ENCODE assay signal across 19 cellular contexts in the genomic region with DNA sequence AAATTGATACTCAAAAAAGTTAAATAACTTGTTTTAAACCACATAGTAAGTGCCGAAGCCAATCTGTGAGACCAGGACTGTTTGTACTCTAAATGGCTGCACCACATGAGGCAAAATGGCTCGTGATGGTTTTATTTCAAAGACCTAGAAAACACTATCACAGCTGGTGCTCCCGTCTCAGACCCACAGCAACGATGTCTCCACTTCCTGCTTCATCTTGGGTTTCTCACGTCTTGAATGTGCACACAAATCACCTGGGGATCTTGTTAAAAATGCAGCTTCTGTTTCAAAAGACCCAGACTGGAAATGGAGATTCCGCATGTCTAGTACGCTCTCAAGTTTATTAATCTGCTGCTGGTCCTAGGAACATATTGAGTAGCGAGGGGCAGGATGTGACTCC. TPM values are rescaled to one million over a fixed set of nuclear protein-coding genes. Genes with fewer than 3 reads are reported as not detected.
DNase-seq lines count a peak whose midpoint lies in the region; ATAC-seq and TF ChIP-seq lines count a peak whose summit lies in the region.
"Had no signal": no experiment of that assay in that cellular context is flagged by ENCODE, and none has a peak within 500 bp of the region (broad histone marks: within the 10 kb centered on the region; RNA-seq: fewer than 3 reads in every experiment).

No MANE protein-coding gene starts in this region.

- peak overlapping the region; percentile 63 for H3K4me3 ChIP-seq in thymus (ENCODE audit: low read length)
- H3K4me3 ChIP-seq: A549, right atrium auricular region had no signal

- H3K36me3 ChIP-seq in thymus (ENCODE audit: control insufficient read depth, insufficient read depth), result peaks cover 16% of the 10 kb centered on the region
- H3K36me3 ChIP-seq: right atrium auricular region had no signal

- H3K27ac ChIP-seq in thymus (ENCODE audit: low read depth), result peak overlapping the region; percentile 96
- H3K27ac ChIP-seq: A549, right atrium auricular region had no signal

- TF ChIP-seq CTCF in activated CD8-positive, alpha-beta T cell treated with anti-CD3 and anti-CD28 coated beads for 36 hours (IDR thresholded peaks at IDR 0.05), result no peak

- POLR2A ChIA-PET in activated CD8-positive, alpha-beta T cell treated with anti-CD3 and anti-CD28 coated beads for 36 hours (lab: Charles Lee), result interaction anchor here (0.7 to 7.3 kb wide), 18 partner anchors 8 to 136 kb away, joined by 3 to 73 read pairs (median 5); a partner anchor contains a TSS

- no peaks in the 10 kb centered on the region for H3K27me3 ChIP-seq in thymus (ENCODE audit: control insufficient read depth, insufficient read depth)
- H3K27me3 ChIP-seq: right atrium auricular region had no signal

- DNase-seq in activated T-cell treated with anti-CD3 and anti-CD28 coated beads for 1 hour (ENCODE audit: low read depth), result peak; percentile 27
- DNase-seq in activated T-cell treated with anti-CD3 and anti-CD28 coated beads for 4 hours, result no peak
- peak; percentile 59 for DNase-seq in activated CD8-positive, alpha-beta T cell treated with anti-CD3 and anti-CD28 coated beads for 36 hours
- peak in 1 of 2 donors; percentile 52 for DNase-seq in central memory CD8-positive, alpha-beta T cell (ENCODE audit: low spot score in 2 of 2)
- no peak for DNase-seq in HCEC 1CT
- no peak for DNase-seq in NCI-H82 (lab: John Stamatoyannopoulos, UW)
- DNase-seq: activated B cell treated with CpG ODN at 0.5 μM for 24 hours, anterior cingulate cortex, dermis blood vessel endothelial cell, foreskin fibroblast, NCI-H1436 treated with DMSO at 0.1 percent for 48 hours, NCI-H524, SIG-M5, trophoblast cell had no signal

- peaks cover 61% of the 10 kb centered on the region for H3K4me1 Mint-ChIP-seq in activated CD8-positive, alpha-beta T cell treated with anti-CD3 and anti-CD28 coated beads for 36 hours (ENCODE audit: low read depth)
- H3K4me1 Mint-ChIP-seq in central memory CD8-positive, alpha-beta T cell, result peaks cover 67% of the 10 kb centered on the region

- H3K36me3 Mint-ChIP-seq in activated CD8-positive, alpha-beta T cell treated with anti-CD3 and anti-CD28 coated beads for 36 hours (ENCODE audit: low read depth), result peaks cover 55% of the 10 kb centered on the region
- peaks cover 45% of the 10 kb centered on the region for H3K36me3 Mint-ChIP-seq in central memory CD8-positive, alpha-beta T cell (ENCODE audit: insufficient read depth)

- peaks cover 30% of the 10 kb centered on the region for H3K4me1 ChIP-seq in thymus (ENCODE audit: control insufficient read depth, insufficient read depth, low read length)
- H3K4me1 ChIP-seq: A549, right atrium auricular region had no signal

- WGBS in thymus, result 14% methylated on average over 8 of the region's 8 CpGs

- peak overlapping the region; percentile 99 for H3K27ac Mint-ChIP-seq in activated CD8-positive, alpha-beta T cell treated with anti-CD3 and anti-CD28 coated beads for 36 hours
- H3K27ac Mint-ChIP-seq in central memory CD8-positive, alpha-beta T cell (ENCODE audit: low read depth), result peak overlapping the region; percentile 98
- H3K27ac Mint-ChIP-seq: activated B cell treated with CpG ODN at 0.5 μM for 24 hours had no signal

- peak overlapping the region; percentile 96 for H3K4me3 Mint-ChIP-seq in activated CD8-positive, alpha-beta T cell treated with anti-CD3 and anti-CD28 coated beads for 36 hours
- H3K4me3 Mint-ChIP-seq in central memory CD8-positive, alpha-beta T cell, result peak overlapping the region; percentile 97
- H3K4me3 Mint-ChIP-seq: activated B cell treated with CpG ODN at 0.5 μM for 24 hours had no signal

- H3K9me3 Mint-ChIP-seq in activated CD8-positive, alpha-beta T cell treated with anti-CD3 and anti-CD28 coated beads for 36 hours, result peaks cover 2% of the 10 kb centered on the region
- H3K9me3 Mint-ChIP-seq in central memory CD8-positive, alpha-beta T cell, result no peaks in the 10 kb centered on the region
- H3K9me3 Mint-ChIP-seq: activated B cell treated with CpG ODN at 0.5 μM for 24 hours had no signal

- CTCF ChIA-PET in activated CD8-positive, alpha-beta T cell treated with anti-CD3 and anti-CD28 coated beads for 36 hours (lab: Charles Lee), result interaction anchor here (0.6 to 12.3 kb wide), 9 partner anchors 10 to 135 kb away, joined by 3 to 86 read pairs (median 5); a partner anchor contains a TSS

- H3K27me3 Mint-ChIP-seq in activated CD8-positive, alpha-beta T cell treated with anti-CD3 and anti-CD28 coated beads for 36 hours, result no peaks in the 10 kb centered on the region
- no peaks in the 10 kb centered on the region for H3K27me3 Mint-ChIP-seq in central memory CD8-positive, alpha-beta T cell

- ATAC-seq in activated CD8-positive, alpha-beta T cell treated with anti-CD3 and anti-CD28 coated beads for 36 hours, result no peak
- ATAC-seq in central memory CD8-positive, alpha-beta T cell (replicated peaks; ENCODE audit: extremely low read depth, poor library complexity, severe bottlenecking), result peak; percentile 71
- ATAC-seq in HG02610 (IDR thresholded peaks at IDR 0.05; ENCODE audit: unreplicated experiment), result no peak
- ATAC-seq: A549, HCT116 had no signal

- no peaks in the 10 kb centered on the region for H3K9me3 ChIP-seq in thymus (ENCODE audit: control insufficient read depth)
- H3K9me3 ChIP-seq: A549, right atrium auricular region had no signal

- intact Hi-C loops in activated CD8-positive, alpha-beta T cell treated with anti-CD3 and anti-CD28 coated beads for 36 hours (cut with micrococcal nuclease), result loop anchor here (2.0 to 5.0 kb wide), 3 partner anchors 39 to 103 kb away; a partner anchor contains a TSS

RNA-seq across cellular contexts. Expression of a gene that starts 1.2 kb away (rescaled TPM):
- 100 to 1,000 TPM; 372 to 387 TPM for total RNA-seq in activated CD8-positive, alpha-beta T cell treated with anti-CD3 and anti-CD28 coated beads for 36 hours
- polyA plus RNA-seq in thymus, result 328 TPM
- total RNA-seq: dermis blood vessel endothelial cell had no signal
- polyA plus RNA-seq: A549 had no signal

RNA-seq across cellular contexts. Expression of a gene that starts 36.8 kb away (rescaled TPM):
- 100 to 1,000 TPM; 316 to 325 TPM for total RNA-seq in activated CD8-positive, alpha-beta T cell treated with anti-CD3 and anti-CD28 coated beads for 36 hours
- polyA plus RNA-seq in thymus, result 501 TPM
- total RNA-seq: dermis blood vessel endothelial cell had no signal
- polyA plus RNA-seq: A549 had no signal

RNA-seq across cellular contexts. Expression of a gene that starts 38.4 kb away (rescaled TPM):
- total RNA-seq in activated CD8-positive, alpha-beta T cell treated with anti-CD3 and anti-CD28 coated beads for 36 hours, result 100 to 1,000 TPM; 116 to 118 TPM
- polyA plus RNA-seq in thymus, result 32.0 TPM
- total RNA-seq: activated B cell treated with CpG ODN at 0.5 μM for 24 hours, dermis blood vessel endothelial cell had no signal
- polyA plus RNA-seq: A549 had no signal

RNA-seq across cellular contexts. Expression of a gene that starts 41.6 kb away (rescaled TPM):
- total RNA-seq in activated CD8-positive, alpha-beta T cell treated with anti-CD3 and anti-CD28 coated beads for 36 hours, result 10 to 100 TPM; 26.2 to 31.0 TPM
- polyA plus RNA-seq in thymus, result 47.7 TPM
- total RNA-seq: activated B cell treated with CpG ODN at 0.5 μM for 24 hours had no signal

RNA-seq across cellular contexts. Expression of a gene that starts 53.6 kb away (rescaled TPM):
- total RNA-seq in activated CD8-positive, alpha-beta T cell treated with anti-CD3 and anti-CD28 coated beads for 36 hours, result 10 to 100 TPM; 51.1 to 51.7 TPM
- polyA plus RNA-seq in thymus, result 7.0 TPM

Comparison
In these comparisons a context has a peak if more than half of its experiments do, and no peak if none do; other contexts are left out.
1. DNase-seq: peak in activated T-cell treated with anti-CD3 and anti-CD28 coated beads for 1 hour (single experiment) and activated CD8-positive, alpha-beta T cell treated with anti-CD3 and anti-CD28 coated beads for 36 hours (single experiment); none in activated T-cell treated with anti-CD3 and anti-CD28 coated beads for 4 hours (single experiment), HCEC 1CT (single experiment) and NCI-H82 (single experiment).